ENCODE assay signal across 14 cellular contexts in the genomic region with DNA sequence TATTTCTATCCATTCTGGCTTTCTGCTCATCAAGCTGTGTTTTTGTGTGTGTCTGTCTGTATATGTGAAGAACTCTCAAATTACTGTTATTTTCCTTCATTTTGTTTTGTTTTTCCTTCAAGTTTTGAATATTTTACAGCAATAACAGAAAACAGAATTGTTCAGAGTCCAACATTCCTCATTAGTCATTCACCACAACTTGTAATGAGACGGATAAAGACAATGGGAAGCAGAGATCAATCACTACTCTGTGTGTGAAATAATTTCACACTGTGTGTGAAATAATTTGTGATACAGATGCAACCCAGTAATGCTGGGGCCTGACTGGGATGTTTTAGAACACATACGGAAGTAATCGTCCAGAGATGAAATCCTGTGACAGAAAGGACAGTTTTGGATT. TPM values are rescaled to one million over a fixed set of nuclear protein-coding genes. Genes with fewer than 3 reads are reported as not detected.
"Had no signal": no experiment of that assay in that cellular context is flagged by ENCODE, and none has a peak within 500 bp of the region (broad histone marks: within the 10 kb centered on the region; RNA-seq: fewer than 3 reads in every experiment).

No MANE protein-coding gene starts in this region.

- DNase-seq: activated CD4-positive, alpha-beta T cell treated with anti-CD3 and anti-CD28 coated beads, Interleukin-2, amount 10 ng/mL, durations not matched to agents 7 days and 5 days; activated naive CD8-positive, alpha-beta T cell treated with anti-CD3 and anti-CD28 coated beads for 36 hours; anterior cingulate cortex; dorsolateral prefrontal cortex; gastrocnemius medialis; heart left ventricle; naive B cell; stimulated activated CD4-positive, alpha-beta T cell treated with anti-CD3 and anti-CD28 coated beads, Interleukin-4, amount 100 ng/mL, for 1 hour; stimulated activated naive B cell treated with anti-CD40 and anti-IgM and Interleukin-4, amounts not matched to agents 10 μg/mL and 1 μg/mL and 100 μg/mL, for 72 hours; tibial artery had no signal

- H3K27ac ChIP-seq: dorsolateral prefrontal cortex, gastrocnemius medialis, heart left ventricle, neural progenitor cell, tibial artery had no signal

- H3K27me3 ChIP-seq: gastrocnemius medialis, heart left ventricle, neural progenitor cell, tibial artery had no signal

- ATAC-seq: esophagus mucosa; gastrocnemius medialis; heart left ventricle; stimulated activated naive B cell treated with anti-CD40 and anti-IgM and Interleukin-4, amounts not matched to agents 10 μg/mL and 1 μg/mL and 100 μg/mL, for 72 hours had no signal

- H3K36me3 ChIP-seq: gastrocnemius medialis, heart left ventricle, neural progenitor cell, tibial artery had no signal

- H3K4me1 ChIP-seq: gastrocnemius medialis, heart left ventricle, neural progenitor cell, tibial artery had no signal

- H3K9me3 ChIP-seq: gastrocnemius medialis, tibial artery had no signal

- H3K4me3 ChIP-seq: dorsolateral prefrontal cortex, gastrocnemius medialis, heart left ventricle, neural progenitor cell, tibial artery had no signal

RNA-seq across cellular contexts. Expression of gene HPGD, which starts 55.2 kb away (rescaled TPM):
- total RNA-seq: lung microvascular endothelial cell, osteocyte had no signal
